17 cellular contexts compared by ENCODE assay signal in the genomic region with DNA sequence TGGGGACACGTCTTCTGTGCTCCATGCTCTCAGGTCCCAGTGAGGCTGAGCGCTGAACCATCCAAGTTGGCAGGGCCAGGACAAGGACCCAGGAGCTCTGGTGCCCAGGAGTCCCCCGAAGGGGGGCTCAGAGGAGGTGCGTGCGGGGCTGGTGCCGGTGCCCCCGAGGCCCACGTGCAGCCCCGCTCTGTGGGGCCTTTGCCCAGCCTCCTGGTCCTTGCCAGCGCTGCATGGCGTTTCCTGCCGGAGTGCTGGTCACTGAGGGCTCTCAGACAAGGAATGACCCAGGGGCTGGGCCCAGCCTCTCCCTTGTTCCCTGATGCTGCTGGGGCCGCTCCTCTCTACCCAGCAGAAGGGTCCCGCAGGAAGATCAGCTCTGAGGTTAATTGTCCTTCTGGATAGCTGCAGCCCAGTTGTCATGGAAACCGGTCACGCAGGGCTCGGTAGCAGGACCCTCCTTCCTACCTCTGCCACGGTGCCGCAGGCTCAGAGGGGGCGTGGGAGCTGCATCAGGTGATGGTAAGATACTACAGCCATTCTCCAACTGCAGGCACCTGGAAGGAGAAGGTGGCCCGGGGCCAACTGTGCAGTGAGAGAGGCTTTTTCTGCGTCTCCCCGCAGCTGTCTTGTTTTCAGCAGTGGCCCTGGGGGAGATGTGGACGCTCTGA.
DNase-seq lines count a peak whose midpoint lies in the region; TF ChIP-seq lines count a peak whose summit lies in the region.
"Had no signal": no experiment of that assay in that cellular context is flagged by ENCODE, and none has a peak within 500 bp of the region (broad histone marks: within the 10 kb centered on the region; RNA-seq: fewer than 3 reads in every experiment).

No MANE protein-coding gene starts in this region.

- no peak for TF ChIP-seq CTCF in endodermal cell (conservative IDR thresholded peaks at IDR 0.05)

- H3K36me3 ChIP-seq in endodermal cell (ENCODE audit: control insufficient read depth, insufficient read depth, low read length), result no peaks in the 10 kb centered on the region
- H3K36me3 ChIP-seq: Peyer's patch had no signal

- H3K9me3 Mint-ChIP-seq in endodermal cell, result no peaks in the 10 kb centered on the region
- H3K9me3 Mint-ChIP-seq: CD8-positive, alpha-beta memory T cell had no signal

- no peak overlapping the region for H3K4me3 Mint-ChIP-seq in endodermal cell
- H3K4me3 Mint-ChIP-seq: CD8-positive, alpha-beta memory T cell had no signal

- H3K9me3 ChIP-seq in endodermal cell (ENCODE audit: control insufficient read depth, low read length), result no peaks in the 10 kb centered on the region
- H3K9me3 ChIP-seq: Peyer's patch had no signal

- H3K4me1 ChIP-seq in endodermal cell (ENCODE audit: control insufficient read depth, insufficient read depth, low read length), result no peaks in the 10 kb centered on the region
- H3K4me1 ChIP-seq: Peyer's patch had no signal

- intact Hi-C loops in posterior vena cava (cut with DNase I), result no loop called here

- H3K9ac ChIP-seq in endodermal cell (ENCODE audit: extremely low read depth, low read length, poor library complexity, severe bottlenecking), result no peak overlapping the region

- no peaks in the 10 kb centered on the region for H3K4me1 Mint-ChIP-seq in endodermal cell
- H3K4me1 Mint-ChIP-seq: CD8-positive, alpha-beta memory T cell had no signal

- no peak overlapping the region for H3K27ac Mint-ChIP-seq in endodermal cell
- H3K27ac Mint-ChIP-seq: CD8-positive, alpha-beta memory T cell had no signal

- DNase-seq in NCI-H2171 treated with DMSO at 0.1 percent for 48 hours (lab: John Stamatoyannopoulos, UW), result peak; percentile 18
- DNase-seq in NCI-H2171 (lab: John Stamatoyannopoulos, UW), result no peak
- peak; percentile 38 for DNase-seq in NCI-H1694 treated with DMSO at 0.1 percent for 48 hours (lab: John Stamatoyannopoulos, UW)
- DNase-seq in endodermal cell, result peak; percentile 45
- DNase-seq in posterior vena cava (ENCODE audit: low spot score), result peak; percentile 78
- no peak for DNase-seq in activated naive CD4-positive, alpha-beta T cell treated with Interleukin-2 at 50 U/mL for 16 hours
- no peak for DNase-seq in iPS-NIHi11 (ENCODE audit: low spot score)
- DNase-seq in activated effector memory CD4-positive, alpha-beta T cell treated with Interleukin-2 at 50 U/mL for 16 hours, result no peak
- DNase-seq: AML-193; CD8-positive, alpha-beta memory T cell; MM.1S; NCI-H1092; NCI-H1436; NCI-H2029; NCI-H69 had no signal

- no peak overlapping the region for H3K4me3 ChIP-seq in endodermal cell (ENCODE audit: low read length)
- H3K4me3 ChIP-seq: Peyer's patch had no signal

- no peaks in the 10 kb centered on the region for H3K27me3 Mint-ChIP-seq in endodermal cell (ENCODE audit: insufficient read depth)

- H3K36me3 Mint-ChIP-seq in endodermal cell (ENCODE audit: low read depth), result no peaks in the 10 kb centered on the region
- H3K36me3 Mint-ChIP-seq: CD8-positive, alpha-beta memory T cell had no signal

- H3K27me3 ChIP-seq in endodermal cell (ENCODE audit: control insufficient read depth, insufficient read depth, low read length, poor library complexity, severe bottlenecking), result no peaks in the 10 kb centered on the region
- H3K27me3 ChIP-seq: Peyer's patch had no signal

- WGBS in endodermal cell (ENCODE audit: insufficient coverage in 1 of 2, insufficient read length in 1 of 2), 2 experiments, result 89 to 92% methylated on average over 17 to 24 of the region's 24 CpGs

- H3K27ac ChIP-seq in endodermal cell (ENCODE audit: low read depth, low read length), result no peak overlapping the region
- H3K27ac ChIP-seq: C4-2B, Peyer's patch had no signal

Comparison
In these comparisons a context has a peak if more than half of its experiments do, and no peak if none do; other contexts are left out.
1. DNase-seq: peak in NCI-H2171 treated with DMSO at 0.1 percent for 48 hours (single experiment), NCI-H1694 treated with DMSO at 0.1 percent for 48 hours (single experiment), endodermal cell (single experiment) and posterior vena cava (single experiment); none in NCI-H2171 (single experiment), activated naive CD4-positive, alpha-beta T cell treated with Interleukin-2 at 50 U/mL for 16 hours (single experiment), iPS-NIHi11 (single experiment) and activated effector memory CD4-positive, alpha-beta T cell treated with Interleukin-2 at 50 U/mL for 16 hours (single experiment).